Comparison of ENCODE assay signal across 11 cellular contexts in genomic region chr1:79042117-79042516, GRCh38. TPM values are rescaled to one million over a fixed set of nuclear protein-coding genes. Genes with fewer than 3 reads are reported as not detected.
DNase-seq lines count a peak whose midpoint lies in the region; ATAC-seq, FAIRE-seq and TF ChIP-seq lines count a peak whose summit lies in the region.
"Had no signal": no experiment of that assay in that cellular context is flagged by ENCODE, and none has a peak within 500 bp of the region (broad histone marks: within the 10 kb centered on the region; RNA-seq: fewer than 3 reads in every experiment).

No MANE protein-coding gene starts in this region.

- no peak for TF ChIP-seq RAD21 in K562 (CRISPR knock-in tag; conservative IDR thresholded peaks at IDR 0.05 in 1 of 2, IDR thresholded peaks at IDR 0.05 in 1 of 2)

- no peaks in the 10 kb centered on the region for H3K36me3 ChIP-seq in K562 (ENCODE audit: control insufficient read depth, insufficient read depth, low read length)
- H3K36me3 ChIP-seq in pancreas, result no peaks in the 10 kb centered on the region
- H3K36me3 ChIP-seq: heart right ventricle had no signal

- no peak overlapping the region for H3K4me2 ChIP-seq in K562 (ENCODE audit: insufficient read depth, low read length)

- H3K79me2 ChIP-seq in K562 (ENCODE audit: control insufficient read depth, insufficient read depth, low read length), result no peaks in the 10 kb centered on the region

- H3K4me3 ChIP-seq in K562 (no peak overlapping the region), pancreas (no peak overlapping the region)
- H3K4me3 ChIP-seq: heart right ventricle had no signal

- POLR2A ChIA-PET in K562 (lab: Yijun Ruan, JAX), result no interaction called here

- no peak overlapping the region for H2AFZ ChIP-seq in K562 (ENCODE audit: low read depth, low read length)

- FAIRE-seq in K562 (lab: Jason Lieb, UNC) (no peak), pancreas (lab: Jason Lieb, UNC) (no peak)

- no peaks in the 10 kb centered on the region for H3K27me3 Mint-ChIP-seq in natural killer cell (ENCODE audit: low read depth in 2 of 2)

- H3K36me3 Mint-ChIP-seq in natural killer cell, result no peaks in the 10 kb centered on the region

- in situ Hi-C loops in K562 (cut with MboI), result no loop called here

- H3K4me3 Mint-ChIP-seq in natural killer cell, result no peak overlapping the region

- peaks cover 13 to 14% of the 10 kb centered on the region in 2 donors for H3K9me3 Mint-ChIP-seq in natural killer cell

- no peak overlapping the region for H3K9ac ChIP-seq in K562 (ENCODE audit: insufficient read depth in 1 of 2, low read depth in 2 of 2, low read length in 2 of 2)

- H3K4me1 ChIP-seq in K562 (replicated peaks in 1 of 2; ENCODE audit: control insufficient read depth in 2 of 2, insufficient read depth in 2 of 2, low read length in 2 of 2) (no peaks in the 10 kb centered on the region), pancreas (no peaks in the 10 kb centered on the region)

- no TSS peak for BruUV-seq in K562 (replicated peaks; lab: Mats Ljungman, UMichigan)

- TF ChIP-seq EP300 in K562 (IDR thresholded peaks at IDR 0.05; ENCODE audit: low read length), result no peak

- ATAC-seq in GM21390 (IDR thresholded peaks at IDR 0.05; ENCODE audit: unreplicated experiment) (peak; percentile 58), HG03354 (IDR thresholded peaks at IDR 0.05; ENCODE audit: poor library complexity, severe bottlenecking, unreplicated experiment) (peak; percentile 60), K562 (no peak), pancreas (no peak), natural killer cell (no peak)
- ATAC-seq: heart right ventricle had no signal

- H3K27ac Mint-ChIP-seq in natural killer cell, result no peak overlapping the region

- CTCF ChIA-PET in K562 (lab: Yijun Ruan, JAX; ENCODE audit: low intra/inter-chr PET ratio), result no interaction called here

- 3% methylated on average over 2 of the region's 2 CpGs for WGBS in K562 (ENCODE audit: insufficient coverage, low coverage, missing lambda C conversion rate)
- 26 to 53% methylated on average over 2 of the region's 2 CpGs for WGBS in pancreas, 2 donors

- no peaks in the 10 kb centered on the region for H3K9me1 ChIP-seq in K562 (ENCODE audit: control insufficient read depth, insufficient read depth, low read length)

- H4K20me1 ChIP-seq in K562 (replicated peaks; ENCODE audit: control insufficient read depth, insufficient read depth, low read length), result no peaks in the 10 kb centered on the region

- H3K4me1 Mint-ChIP-seq in natural killer cell, result peaks cover 6% of the 10 kb centered on the region in 2 donors

- DNase-seq in Daoy (ENCODE audit: low read depth) (peak; percentile 56), K562 (ENCODE audit: extremely low read depth in 1 of 4, low spot score in 3 of 4) (no peak), pancreas (no peak), caudate nucleus (lab: John Stamatoyannopoulos, UW) (no peak), natural killer cell (no peak)
- no peak for DNase-seq in activated naive CD4-positive, alpha-beta T cell treated with Interleukin-2 at 50 U/mL for 16 hours
- DNase-seq: heart right ventricle, NCI-H1105 had no signal

- TF ChIP-seq POLR2A in K562 (conservative IDR thresholded peaks at IDR 0.05), result no peak

- H3K27ac ChIP-seq in K562 (ENCODE audit: extremely low read depth, low read depth, low read length), result no peak overlapping the region
- H3K27ac ChIP-seq in pancreas, result no peak overlapping the region
- no peak overlapping the region for H3K27ac ChIP-seq in caudate nucleus (ENCODE audit: low read depth, low read length)
- H3K27ac ChIP-seq: heart right ventricle had no signal

- TF ChIP-seq CTCF in K562 (IDR thresholded peaks at IDR 0.05 in 2 of 3, conservative IDR thresholded peaks at IDR 0.05 in 1 of 3; ENCODE audit: insufficient read depth in 2 of 3, low read depth in 1 of 3, low read length in 3 of 3) (no peak), pancreas (IDR thresholded peaks at IDR 0.05) (no peak), natural killer cell (IDR thresholded peaks at IDR 0.05) (no peak)

- H3K9me3 ChIP-seq in K562 (replicated peaks; ENCODE audit: control insufficient read depth, insufficient read depth, low read depth, low read length) (0 out of 2 replicates have a peak, but pooled peaks cover 4% of the 10 kb centered on the region), pancreas (no peaks in the 10 kb centered on the region)

- H3K27me3 ChIP-seq in K562 (ENCODE audit: control insufficient read depth in 2 of 2, insufficient read depth in 2 of 2, low read length in 2 of 2) (no peaks in the 10 kb centered on the region), pancreas (no peaks in the 10 kb centered on the region)
- H3K27me3 ChIP-seq: heart right ventricle had no signal

- intact Hi-C loops in K562 (cut with micrococcal nuclease) (no loop called here), pancreas (cut with DNase I) (no loop called here), natural killer cell (cut with micrococcal nuclease) (no loop called here)

TF ChIP-seq in K562, 482 proteins besides CTCF, POLR2A, EP300 and RAD21:
- TF ChIP-seq E2F3 (CRISPR knock-in tag; IDR thresholded peaks at IDR 0.05) (no peak), ZNF316 (IDR thresholded peaks at IDR 0.05) (0 out of 2 replicates have a peak, but pooled peaks have one; percentile 6), ADNP (tag; IDR thresholded peaks at IDR 0.05) (no peak)

RNA-seq across cellular contexts. Expression of gene ADGRL4, which starts 35.6 kb away (rescaled TPM):
- total RNA-seq in Daoy (2014; rRNA removed; shearing (Covaris generic)), result 0.11 and 0.33 TPM in 2 replicates
- not detected in 2 replicates for total RNA-seq in K562 (2011; cell fraction: chromatin; rRNA removed; ENCODE audit: low replicate concordance)
- total RNA-seq in K562 (2011; cell fraction: nucleolus; rRNA removed), result not detected in 2 replicates
- not detected in 2 replicates for total RNA-seq in K562 (2011; cell fraction: nucleoplasm; rRNA removed)
- not detected in 2 replicates for total RNA-seq in K562 (2014; rRNA removed)
- total RNA-seq in K562 (2014; rRNA removed; fragmentation: Illumina TruSeq; extraction: Trizol), result not detected in 2 replicates
- not detected in 2 replicates for total RNA-seq in K562 (2015; rRNA removed; fragmentation: Illumina TruSeq; extraction: Trizol)
- total RNA-seq in K562 (2021), result 0.11 TPM in 1 of 2 replicates, not detected in the other
- polyA plus RNA-seq in K562 (2011; rRNA removed), result not detected in 2 replicates
- polyA plus RNA-seq in K562 (2011; cell fraction: cytosol; rRNA removed), result not detected in 2 replicates
- not detected in 2 replicates for polyA plus RNA-seq in K562 (2011; cell fraction: nucleus; rRNA removed)
- polyA plus RNA-seq in K562 (2012), result not detected in 2 replicates
- polyA plus RNA-seq in K562 (2014; fragmentation: Illumina TruSeq; extraction: Trizol), result not detected in 2 replicates
- polyA plus RNA-seq in K562 (2014; fragmentation: Nextera tagmentation; extraction: Ambion mirVana), result not detected
- not detected in 2 replicates for polyA plus RNA-seq in K562 (2014; rRNA removed)
- polyA minus RNA-seq in K562 (2011; rRNA and poly(A)+ RNA removed), result not detected in 2 replicates
- not detected in 2 replicates for polyA minus RNA-seq in K562 (2011; cell fraction: cytosol; rRNA and poly(A)+ RNA removed)
- not detected in 2 replicates for polyA minus RNA-seq in K562 (2011; cell fraction: nucleus; rRNA and poly(A)+ RNA removed)
- total RNA-seq in pancreas, result 1 to 10 TPM; 2.0 to 4.3 (median 3.0) TPM
- polyA plus RNA-seq in pancreas, result 1 to 10 TPM; 2.2 to 3.3 TPM
- total RNA-seq in natural killer cell, result not detected
- total RNA-seq: activated CD8-positive, alpha-beta memory T cell treated with anti-CD3 and anti-CD28 coated beads for 36 hours had no signal

Comparison
In these comparisons a context has a peak if more than half of its experiments do, and no peak if none do; other contexts are left out.
1. ATAC-seq: peak in GM21390 (single experiment) and HG03354 (single experiment); none in K562 (single experiment), pancreas (0 of 4) and natural killer cell (0 of 3).